23 cellular contexts compared by ENCODE assay signal in genomic region chr2:120803764-120804335, GRCh38.
DNase-seq lines count a peak whose midpoint lies in the region; ATAC-seq and FAIRE-seq lines count a peak whose summit lies in the region.
"Had no signal": no experiment of that assay in that cellular context is flagged by ENCODE, and none has a peak within 500 bp of the region (broad histone marks: within the 10 kb centered on the region; RNA-seq: fewer than 3 reads in every experiment).

No MANE protein-coding gene starts in this region.

- DNase-seq in A172 (ENCODE audit: low spot score) = peak; percentile 30
- DNase-seq in DMS79 treated with DMSO at 0.1 percent for 48 hours (lab: John Stamatoyannopoulos, UW) = peak; percentile 45
- DNase-seq in NCI-H226 = peak; percentile 10
- DNase-seq in glomerular visceral epithelial cell (ENCODE audit: extremely low spot score) = peak; percentile 39
- DNase-seq in HTR-8/SVneo (ENCODE audit: insufficient read length, low spot score) = no peak
- DNase-seq in activated CD8-positive, alpha-beta memory T cell treated with anti-CD3 and anti-CD28 coated beads, Interleukin-2, amount 10 ng/mL, durations not matched to agents 7 days and 5 days = no peak
- no peak for DNase-seq in nucleus accumbens (lab: John Stamatoyannopoulos, UW)
- DNase-seq: activated CD4-positive, alpha-beta T cell treated with anti-CD3 and anti-CD28 coated beads for 36 hours; activated effector memory CD4-positive, alpha-beta T cell treated with anti-CD3 and anti-CD28 coated beads, Interleukin-2, amount 50 U/mL, for 16 hours; CD4-positive, alpha-beta T cell; EL; MG63; NCI-H1436 treated with DMSO at 0.1 percent for 48 hours; NCI-H2227 treated with DMSO at 0.1 percent for 48 hours; NK-92 treated with Interleukin-12 subunit alpha and Interleukin-12 subunit beta, amount 100 ng/mL, for 24 hours; substantia nigra; SW 1271; uterus had no signal

- H3K4me1 Mint-ChIP-seq in activated CD8-positive, alpha-beta memory T cell treated with anti-CD3 and anti-CD28 coated beads, Interleukin-2, amount 10 ng/mL, durations not matched to agents 7 days and 5 days = no peaks in the 10 kb centered on the region
- H3K4me1 Mint-ChIP-seq: activated CD4-positive, alpha-beta T cell treated with anti-CD3 and anti-CD28 coated beads for 36 hours had no signal

- ATAC-seq in GM18909 (IDR thresholded peaks at IDR 0.05; ENCODE audit: poor library complexity, unreplicated experiment) = no peak
- ATAC-seq in activated CD8-positive, alpha-beta memory T cell treated with anti-CD3 and anti-CD28 coated beads, Interleukin-2, amount 10 ng/mL, durations not matched to agents 7 days and 5 days = no peak
- ATAC-seq: activated CD4-positive, alpha-beta T cell treated with anti-CD3 and anti-CD28 coated beads for 36 hours; GM23338 had no signal

- H3K27ac Mint-ChIP-seq in activated CD8-positive, alpha-beta memory T cell treated with anti-CD3 and anti-CD28 coated beads, Interleukin-2, amount 10 ng/mL, durations not matched to agents 7 days and 5 days = no peak overlapping the region
- H3K27ac Mint-ChIP-seq: activated CD4-positive, alpha-beta T cell treated with anti-CD3 and anti-CD28 coated beads for 36 hours; CD4-positive, alpha-beta T cell; GM23338 had no signal

- no peaks in the 10 kb centered on the region for H3K36me3 Mint-ChIP-seq in activated CD8-positive, alpha-beta memory T cell treated with anti-CD3 and anti-CD28 coated beads, Interleukin-2, amount 10 ng/mL, durations not matched to agents 7 days and 5 days

- no peak overlapping the region for H3K4me3 Mint-ChIP-seq in activated CD8-positive, alpha-beta memory T cell treated with anti-CD3 and anti-CD28 coated beads, Interleukin-2, amount 10 ng/mL, durations not matched to agents 7 days and 5 days
- H3K4me3 Mint-ChIP-seq: activated CD4-positive, alpha-beta T cell treated with anti-CD3 and anti-CD28 coated beads for 36 hours; CD4-positive, alpha-beta T cell; GM23338; neural crest cell had no signal

- H3K9me3 Mint-ChIP-seq in activated CD8-positive, alpha-beta memory T cell treated with anti-CD3 and anti-CD28 coated beads, Interleukin-2, amount 10 ng/mL, durations not matched to agents 7 days and 5 days (ENCODE audit: low read depth) = no peaks in the 10 kb centered on the region
- H3K9me3 Mint-ChIP-seq: CD4-positive, alpha-beta T cell; GM23338; neural crest cell had no signal

- H3K27me3 Mint-ChIP-seq in activated CD8-positive, alpha-beta memory T cell treated with anti-CD3 and anti-CD28 coated beads, Interleukin-2, amount 10 ng/mL, durations not matched to agents 7 days and 5 days = peaks cover 5% of the 10 kb centered on the region
- H3K27me3 Mint-ChIP-seq: activated CD4-positive, alpha-beta T cell treated with anti-CD3 and anti-CD28 coated beads for 36 hours had no signal

- no peak for FAIRE-seq in HTR-8/SVneo (lab: Jason Lieb, UNC)
- FAIRE-seq: GM19239, HepG2 had no signal

- CTCF ChIA-PET in activated CD8-positive, alpha-beta memory T cell treated with anti-CD3 and anti-CD28 coated beads, Interleukin-2, amount 10 ng/mL, durations not matched to agents 7 days and 5 days (lab: Charles Lee) = interaction anchor here (0.6 kb wide), 1 partner anchor 137 kb away, joined by 3 read pairs; no protein-coding TSS in a partner anchor

Comparison
In these comparisons a context has a peak if more than half of its experiments do, and no peak if none do; other contexts are left out.
1. DNase-seq: peak in A172 (single experiment), DMS79 treated with DMSO at 0.1 percent for 48 hours (single experiment), NCI-H226 (single experiment) and glomerular visceral epithelial cell (single experiment); none in HTR-8/SVneo (single experiment), activated CD8-positive, alpha-beta memory T cell treated with anti-CD3 and anti-CD28 coated beads, Interleukin-2, amount 10 ng/mL, durations not matched to agents 7 days and 5 days (single experiment) and nucleus accumbens (0 of 56).